In genomic region chr10:9209105-9209798, GRCh38 we compare ENCODE assay signal across 8 cellular contexts.
DNase-seq lines count a peak whose midpoint lies in the region; ATAC-seq and TF ChIP-seq lines count a peak whose summit lies in the region.

No MANE protein-coding gene starts in this region.

- no peaks in the 10 kb centered on the region for H3K9me3 ChIP-seq in parathyroid adenoma (ENCODE audit: control insufficient read depth, low read length)
- H3K9me3 ChIP-seq in tibial artery, result no peaks in the 10 kb centered on the region

- H3K4me1 ChIP-seq in parathyroid adenoma (peaks cover 28% of the 10 kb centered on the region), tibial artery (no peaks in the 10 kb centered on the region)

- H3K4me3 ChIP-seq in parathyroid adenoma (ENCODE audit: low read depth, low read length) (peak overlapping the region; percentile 9), tibial artery (no peak overlapping the region)

- H3K27ac ChIP-seq in RWPE1, result no peak overlapping the region
- peak overlapping the region; percentile 60 for H3K27ac ChIP-seq in parathyroid adenoma
- no peak overlapping the region for H3K27ac ChIP-seq in tibial artery

- TF ChIP-seq CTCF in RWPE1 (conservative IDR thresholded peaks at IDR 0.05; ENCODE audit: low read depth) (peak; percentile 82), parathyroid adenoma (IDR thresholded peaks at IDR 0.05) (peak; percentile 96), tibial artery (IDR thresholded peaks at IDR 0.05) (peak; percentile 74 to 76)

- H3K27me3 ChIP-seq in parathyroid adenoma (ENCODE audit: control insufficient read depth, insufficient read depth, low read length) (no peaks in the 10 kb centered on the region), tibial artery (peaks cover 0 to 7% of the 10 kb centered on the region in 2 donors)

- ATAC-seq in GM18873 (IDR thresholded peaks at IDR 0.05; ENCODE audit: low FRiP score, unreplicated experiment) (peak; percentile 78), HG03378 (IDR thresholded peaks at IDR 0.05; ENCODE audit: unreplicated experiment) (peak; percentile 87)

- POLR2A ChIA-PET in RWPE1 (lab: Yijun Ruan, JAX; ENCODE audit: low non-redundant PET), result no interaction called here

- peak overlapping the region; percentile 40 for H2AFZ ChIP-seq in parathyroid adenoma

- intact Hi-C loops in tibial artery (cut with DNase I; ENCODE audit: low total_unique reads), result no loop called here

- peak overlapping the region; percentile 42 for H3K4me2 ChIP-seq in parathyroid adenoma (ENCODE audit: low read length)

- H3K9ac ChIP-seq in parathyroid adenoma, result no peak overlapping the region

- DNase-seq in Ammon's horn (ENCODE audit: low spot score), result peak; percentile 75
- peak; percentile 31 for DNase-seq in RWPE1 (ENCODE audit: low spot score)
- peak; percentile 36 to 66 (median 52) for DNase-seq in activated naive CD4-positive, alpha-beta T cell (lab: John Stamatoyannopoulos, UW)
- peak; percentile 41 for DNase-seq in globus pallidus (ENCODE audit: low spot score)
- peak in 1 of 2 donors; percentile 33 for DNase-seq in tibial artery

- no peaks in the 10 kb centered on the region for H3K36me3 ChIP-seq in parathyroid adenoma (ENCODE audit: control insufficient read depth, insufficient read depth, low read length)
- no peaks in the 10 kb centered on the region for H3K36me3 ChIP-seq in tibial artery

- H3K79me2 ChIP-seq in parathyroid adenoma, result peaks cover 14% of the 10 kb centered on the region

- CTCF ChIA-PET in RWPE1 (lab: Yijun Ruan, JAX), result interaction anchor here (0.6 to 1.3 kb wide), 8 partner anchors 10 to 1530 kb away, joined by 3 to 9 read pairs (median 3); no protein-coding TSS in a partner anchor
